In genomic region chr19:21127898-21128297, GRCh38 we compare ENCODE assay signal across 16 cellular contexts. TPM values are rescaled to one million over a fixed set of nuclear protein-coding genes. Genes with fewer than 3 reads are reported as not detected.
A peak's percentile ranks its signal among the peaks of the same experiment; 100 is the strongest.
DNase-seq lines count a peak whose midpoint lies in the region; ATAC-seq, FAIRE-seq and TF ChIP-seq lines count a peak whose summit lies in the region.
"Had no signal": no experiment of that assay in that cellular context is flagged by ENCODE, and none has a peak within 500 bp of the region (broad histone marks: within the 10 kb centered on the region; RNA-seq: fewer than 3 reads in every experiment).

No MANE protein-coding gene starts in this region.

- H3K27ac ChIP-seq in HepG2 (ENCODE audit: extremely low read length, insufficient read depth, low read length) (no peak overlapping the region), right lobe of liver (no peak overlapping the region), hepatocyte (peak overlapping the region; percentile 81), smooth muscle cell (ENCODE audit: low read depth) (no peak overlapping the region)
- H3K27ac ChIP-seq: BLaER1 treated with 17β-estradiol and CSF1 and Interleukin-3, amounts not matched to agents 10 nM and 100 nM; HL-60 had no signal

- H3K4me1 ChIP-seq in HepG2 (ENCODE audit: insufficient read depth, low read length) (peaks cover 29% of the 10 kb centered on the region), right lobe of liver (no peaks in the 10 kb centered on the region), hepatocyte (ENCODE audit: insufficient read depth) (peaks cover 27% of the 10 kb centered on the region), smooth muscle cell (ENCODE audit: low read depth) (peaks cover 5% of the 10 kb centered on the region), BE2C (no peaks in the 10 kb centered on the region)
- H3K4me1 ChIP-seq: BLaER1 treated with 17β-estradiol and CSF1 and Interleukin-3, amounts not matched to agents 10 nM and 100 nM had no signal

- in situ Hi-C loops in HepG2 (cut with HindIII; ENCODE audit: extremely low pct_ligation_motif_present, low pct_unique_long_range_greater_than_20kb): no loop called here

- H3K36me3 ChIP-seq in HepG2 (replicated peaks in 1 of 2; ENCODE audit: control insufficient read depth in 1 of 2, insufficient read depth in 2 of 2, low read length in 2 of 2) (no peaks in the 10 kb centered on the region), right lobe of liver (no peaks in the 10 kb centered on the region), hepatocyte (replicated peaks; ENCODE audit: insufficient read depth, low read depth) (no peaks in the 10 kb centered on the region), smooth muscle cell (ENCODE audit: low read depth) (no peaks in the 10 kb centered on the region), BE2C (no peaks in the 10 kb centered on the region)

- CTCF ChIA-PET in HepG2 (lab: Yijun Ruan, JAX; ENCODE audit: low intra/inter-chr PET ratio, low total read pairs): no interaction called here

- H3F3A ChIP-seq in smooth muscle cell (ENCODE audit: low read depth): peaks cover 12% of the 10 kb centered on the region

- FAIRE-seq in HepG2 (lab: Jason Lieb, UNC): no peak

- H3K4me2 ChIP-seq in HepG2 (ENCODE audit: low read depth, low read length): 0 out of 2 replicates have a peak overlapping the region, but pooled peaks have one; percentile 7
- peak overlapping the region; percentile 65 for H3K4me2 ChIP-seq in hepatocyte
- no peak overlapping the region for H3K4me2 ChIP-seq in smooth muscle cell
- H3K4me2 ChIP-seq: BLaER1 treated with 17β-estradiol and CSF1 and Interleukin-3, amounts not matched to agents 10 nM and 100 nM had no signal

- H3K4me3 ChIP-seq in HepG2 (replicated peaks in 1 of 3; ENCODE audit: insufficient read depth in 1 of 3, low read depth in 2 of 3, low read length in 3 of 3): no peak overlapping the region
- H3K4me3 ChIP-seq in right lobe of liver: no peak overlapping the region
- H3K4me3 ChIP-seq in hepatocyte: no peak overlapping the region
- peak overlapping the region; percentile 3 for H3K4me3 ChIP-seq in smooth muscle cell
- no peak overlapping the region for H3K4me3 ChIP-seq in BE2C (ENCODE audit: low read depth, low read length)
- H3K4me3 ChIP-seq: BLaER1 treated with 17β-estradiol and CSF1 and Interleukin-3, amounts not matched to agents 10 nM and 100 nM had no signal

- no peak for TF ChIP-seq EP300 in HepG2 (IDR thresholded peaks at IDR 0.05; ENCODE audit: low read depth in 2 of 2, low read length in 2 of 2)
- no peak for TF ChIP-seq EP300 in HepG2 (CRISPR knock-in tag; IDR thresholded peaks at IDR 0.05; ENCODE audit: borderline replicate concordance)

- H3K9me2 ChIP-seq in hepatocyte (replicated peaks; ENCODE audit: insufficient read depth): no peaks in the 10 kb centered on the region

- DNase-seq in HepG2 (ENCODE audit: low spot score) (peak; percentile 12), right lobe of liver (no peak), hepatocyte (ENCODE audit: low spot score) (no peak), smooth muscle cell (lab: John Stamatoyannopoulos, UW; ENCODE audit: unreplicated experiment) (no peak), RPMI8226 (no peak), BE2C (no peak)
- no peak for DNase-seq in stimulated activated CD4-positive, alpha-beta T cell treated with anti-CD3 and anti-CD28 coated beads, Interleukin-4, amount 100 ng/mL, for 1 hour
- DNase-seq: 8988T; AML-193; CD4-positive, CD25-positive, alpha-beta regulatory T cell; DMS53; GF-D8; HCEC 1CT; HFFc6 had no signal

- POLR2A ChIA-PET in HepG2 (lab: Yijun Ruan, JAX): no interaction called here

- BruUV-seq in HepG2 (replicated peaks; lab: Mats Ljungman, UMichigan): no TSS peak

- H3K79me2 ChIP-seq in HepG2 (ENCODE audit: insufficient read depth, low read length) (no peaks in the 10 kb centered on the region), hepatocyte (no peaks in the 10 kb centered on the region), smooth muscle cell (ENCODE audit: low read depth) (no peaks in the 10 kb centered on the region)

- TF ChIP-seq CTCF in HepG2 (CRISPR knock-in tag; IDR thresholded peaks at IDR 0.05): no peak
- no peak for TF ChIP-seq CTCF in right lobe of liver (IDR thresholded peaks at IDR 0.05)
- no peak for TF ChIP-seq CTCF in hepatocyte (IDR thresholded peaks at IDR 0.05; ENCODE audit: poor library complexity)
- TF ChIP-seq CTCF in smooth muscle cell (IDR thresholded peaks at IDR 0.05; ENCODE audit: borderline replicate concordance, insufficient read depth, poor library complexity, severe bottlenecking): no peak
- no peak for TF ChIP-seq CTCF in BE2C (IDR thresholded peaks at IDR 0.05; ENCODE audit: low read depth, low read length)

- H3K9ac ChIP-seq in HepG2 (ENCODE audit: insufficient read depth, low read depth, low read length) (no peak overlapping the region), smooth muscle cell (ENCODE audit: low read depth) (no peak overlapping the region)
- H3K9ac ChIP-seq: BLaER1 treated with 17β-estradiol and CSF1 and Interleukin-3, amounts not matched to agents 10 nM and 100 nM had no signal

- no peaks in the 10 kb centered on the region for H4K20me1 ChIP-seq in HepG2 (ENCODE audit: insufficient read depth, low read length)
- no peaks in the 10 kb centered on the region for H4K20me1 ChIP-seq in hepatocyte (ENCODE audit: insufficient read depth, poor library complexity, severe bottlenecking)
- H4K20me1 ChIP-seq in smooth muscle cell (ENCODE audit: low read depth): no peaks in the 10 kb centered on the region
- H4K20me1 ChIP-seq: BLaER1 treated with 17β-estradiol and CSF1 and Interleukin-3, amounts not matched to agents 10 nM and 100 nM had no signal

- H3K27me3 ChIP-seq in HepG2 (ENCODE audit: control insufficient read depth in 1 of 2, insufficient read depth in 2 of 2, low read length in 2 of 2) (no peaks in the 10 kb centered on the region), right lobe of liver (no peaks in the 10 kb centered on the region), hepatocyte (no peaks in the 10 kb centered on the region), smooth muscle cell (ENCODE audit: low read depth) (no peaks in the 10 kb centered on the region), BE2C (no peaks in the 10 kb centered on the region)
- H3K27me3 ChIP-seq: BLaER1 treated with 17β-estradiol and CSF1 and Interleukin-3, amounts not matched to agents 10 nM and 100 nM had no signal

- 40% methylated on average over 4 of the region's 4 CpGs for WGBS in HepG2 (ENCODE audit: low lambda C conversion rate)
- 29% methylated on average over 4 of the region's 4 CpGs for WGBS in right lobe of liver (ENCODE audit: insufficient coverage, low coverage, low lambda C conversion rate, missing lambda C conversion rate)
- WGBS in hepatocyte (ENCODE audit: low lambda C conversion rate, missing lambda C conversion rate): 9% methylated on average over 4 of the region's 4 CpGs
- WGBS in smooth muscle cell (ENCODE audit: low lambda C conversion rate): 9% methylated on average over 4 of the region's 4 CpGs

- H2AFZ ChIP-seq in HepG2 (ENCODE audit: low read length) (no peak overlapping the region), hepatocyte (no peak overlapping the region), smooth muscle cell (ENCODE audit: low read depth) (no peak overlapping the region)

- TF ChIP-seq RAD21 in HepG2 (CRISPR knock-in tag; IDR thresholded peaks at IDR 0.05): no peak

- TF ChIP-seq POLR2A in HepG2 (IDR thresholded peaks at IDR 0.05; ENCODE audit: insufficient read depth in 1 of 2, low read depth in 2 of 2, low read length in 2 of 2) (no peak), right lobe of liver (IDR thresholded peaks at IDR 0.05) (no peak)

- ATAC-seq in HepG2 (no peak), right lobe of liver (no peak)

- H3K9me3 ChIP-seq in HepG2 (ENCODE audit: low read length) (no peaks in the 10 kb centered on the region), right lobe of liver (no peaks in the 10 kb centered on the region), hepatocyte (ENCODE audit: low read depth) (no peaks in the 10 kb centered on the region), smooth muscle cell (replicated peaks; ENCODE audit: low read depth) (no peaks in the 10 kb centered on the region), BE2C (no peaks in the 10 kb centered on the region)

- intact Hi-C loops in HepG2 (cut with micrococcal nuclease; ENCODE audit: unreplicated experiment) (no loop called here), right lobe of liver (cut with DNase I) (no loop called here)

RNA-seq across cellular contexts. Expression of gene ZNF431, which starts 13.9 kb away (rescaled TPM):
- total RNA-seq in HepG2 (2016; rRNA removed; fragmentation: Illumina TruSeq; extraction: Trizol) (11.8 and 14.6 TPM in 2 replicates), right lobe of liver (1 to 10 TPM in 2 of 6 experiments, under 1 TPM in 4; 0.37 to 1.6 (median 0.84) TPM), hepatocyte (11.4 and 15.0 TPM in 2 replicates), smooth muscle cell (13.9 and 14.7 TPM in 2 replicates)
- total RNA-seq in HepG2 (2016; cell fraction: cytosol; rRNA removed; fragmentation: Illumina TruSeq; extraction: Trizol; ENCODE audit: low read depth): 2.2 and 2.4 TPM in 2 replicates
- total RNA-seq in HepG2 (2016; cell fraction: insoluble cytoplasmic fraction; rRNA removed; fragmentation: Illumina TruSeq; extraction: Trizol): 15.1 and 15.2 TPM in 2 replicates
- 4.6 and 6.6 TPM in 2 replicates for total RNA-seq in HepG2 (2016; cell fraction: membrane; rRNA removed; fragmentation: Illumina TruSeq; extraction: Trizol)
- total RNA-seq in HepG2 (2016; cell fraction: nucleus; rRNA removed; fragmentation: Illumina TruSeq; extraction: Trizol): 16.6 and 19.2 TPM in 2 replicates
- polyA plus RNA-seq in HepG2 (2011; rRNA removed) (4.4 TPM in 2 replicates), hepatocyte (5.8 and 8.8 TPM in 2 replicates), smooth muscle cell (5.2 and 9.2 TPM in 2 replicates)
- polyA plus RNA-seq in HepG2 (2011; cell fraction: cytosol; rRNA removed): 1.7 and 2.3 TPM in 2 replicates
- 4.7 and 5.1 TPM in 2 replicates for polyA plus RNA-seq in HepG2 (2011; cell fraction: nucleus; rRNA removed)
- 4.5 and 6.0 TPM in 2 replicates for polyA plus RNA-seq in HepG2 (2012)
- polyA plus RNA-seq in HepG2 (2016; cell fraction: cytosol; fragmentation: Illumina TruSeq; extraction: Trizol; ENCODE audit: low read depth): 1.8 and 2.2 TPM in 2 replicates
- 9.4 and 12.1 TPM in 2 replicates for polyA plus RNA-seq in HepG2 (2016; cell fraction: insoluble cytoplasmic fraction; fragmentation: Illumina TruSeq; extraction: Trizol; ENCODE audit: low read depth)
- 2.0 and 2.9 TPM in 2 replicates for polyA plus RNA-seq in HepG2 (2016; cell fraction: membrane; fragmentation: Illumina TruSeq; extraction: Trizol; ENCODE audit: low read depth)
- polyA plus RNA-seq in HepG2 (2016; cell fraction: nucleus; fragmentation: Illumina TruSeq; extraction: Trizol; ENCODE audit: insufficient read depth, low read depth): 27.5 and 29.1 TPM in 2 replicates
- polyA minus RNA-seq in HepG2 (2011; rRNA and poly(A)+ RNA removed; ENCODE audit: low replicate concordance): 24.7 and 36.7 TPM in 2 replicates
- 5.7 and 7.5 TPM in 2 replicates for polyA minus RNA-seq in HepG2 (2011; cell fraction: cytosol; rRNA and poly(A)+ RNA removed)
- polyA minus RNA-seq in HepG2 (2011; cell fraction: nucleus; rRNA and poly(A)+ RNA removed): 50.9 and 56.7 TPM in 2 replicates
- 4.0 TPM for polyA plus RNA-seq in BE2C (2012; ENCODE audit: insufficient read depth, insufficient read length, low read depth)

RNA-seq across cellular contexts. Expression of gene ZNF714, which starts 45.9 kb away (rescaled TPM):
- 27.8 and 36.6 TPM in 2 replicates for total RNA-seq in HepG2 (2016; rRNA removed; fragmentation: Illumina TruSeq; extraction: Trizol)
- 8.7 and 10.5 TPM in 2 replicates for total RNA-seq in HepG2 (2016; cell fraction: cytosol; rRNA removed; fragmentation: Illumina TruSeq; extraction: Trizol; ENCODE audit: low read depth)
- 25.9 and 38.0 TPM in 2 replicates for total RNA-seq in HepG2 (2016; cell fraction: insoluble cytoplasmic fraction; rRNA removed; fragmentation: Illumina TruSeq; extraction: Trizol)
- 20.1 and 22.1 TPM in 2 replicates for total RNA-seq in HepG2 (2016; cell fraction: membrane; rRNA removed; fragmentation: Illumina TruSeq; extraction: Trizol)
- 22.1 and 30.3 TPM in 2 replicates for total RNA-seq in HepG2 (2016; cell fraction: nucleus; rRNA removed; fragmentation: Illumina TruSeq; extraction: Trizol)
- 3.5 and 6.7 TPM in 2 replicates for polyA plus RNA-seq in HepG2 (2011; rRNA removed)
- polyA plus RNA-seq in HepG2 (2011; cell fraction: cytosol; rRNA removed): 2.2 and 2.5 TPM in 2 replicates
- polyA plus RNA-seq in HepG2 (2011; cell fraction: nucleus; rRNA removed): 3.4 and 4.2 TPM in 2 replicates
- polyA plus RNA-seq in HepG2 (2012): 2.4 and 5.2 TPM in 2 replicates
- 6.2 and 7.2 TPM in 2 replicates for polyA plus RNA-seq in HepG2 (2016; cell fraction: cytosol; fragmentation: Illumina TruSeq; extraction: Trizol; ENCODE audit: low read depth)
- 13.5 and 15.8 TPM in 2 replicates for polyA plus RNA-seq in HepG2 (2016; cell fraction: insoluble cytoplasmic fraction; fragmentation: Illumina TruSeq; extraction: Trizol; ENCODE audit: low read depth)
- polyA plus RNA-seq in HepG2 (2016; cell fraction: membrane; fragmentation: Illumina TruSeq; extraction: Trizol; ENCODE audit: low read depth): 8.7 and 9.6 TPM in 2 replicates
- polyA plus RNA-seq in HepG2 (2016; cell fraction: nucleus; fragmentation: Illumina TruSeq; extraction: Trizol; ENCODE audit: insufficient read depth, low read depth): 22.5 and 23.4 TPM in 2 replicates
- polyA minus RNA-seq in HepG2 (2011; rRNA and poly(A)+ RNA removed; ENCODE audit: low replicate concordance): 8.0 and 15.9 TPM in 2 replicates
- 5.8 and 7.2 TPM in 2 replicates for polyA minus RNA-seq in HepG2 (2011; cell fraction: cytosol; rRNA and poly(A)+ RNA removed)
- 13.4 and 14.5 TPM in 2 replicates for polyA minus RNA-seq in HepG2 (2011; cell fraction: nucleus; rRNA and poly(A)+ RNA removed)
- total RNA-seq in right lobe of liver: 1 to 10 TPM in 1 of 6 experiments, under 1 TPM in 5; 0.43 to 1.1 (median 0.67) TPM
- total RNA-seq in hepatocyte: 13.4 and 14.2 TPM in 2 replicates
- 11.5 and 12.3 TPM in 2 replicates for polyA plus RNA-seq in hepatocyte
- 15.3 and 15.4 TPM in 2 replicates for total RNA-seq in smooth muscle cell
- 8.0 and 8.7 TPM in 2 replicates for polyA plus RNA-seq in smooth muscle cell
- polyA plus RNA-seq in BE2C (2012; ENCODE audit: insufficient read depth, insufficient read length, low read depth): 3.3 TPM
